In genomic region chr19:41352279-41352608, GRCh38 we compare ENCODE assay signal across 8 cellular contexts. TPM values are rescaled to one million over a fixed set of nuclear protein-coding genes. Genes with fewer than 3 reads are reported as not detected.
A peak's percentile ranks its signal among the peaks of the same experiment; 100 is the strongest.
DNase-seq lines count a peak whose midpoint lies in the region; ATAC-seq and TF ChIP-seq lines count a peak whose summit lies in the region.
"Had no signal": no experiment of that assay in that cellular context is flagged by ENCODE, and none has a peak within 500 bp of the region (broad histone marks: within the 10 kb centered on the region; RNA-seq: fewer than 3 reads in every experiment).

No MANE protein-coding gene starts in this region.

- H3K4me1 Mint-ChIP-seq in stimulated activated naive CD8-positive, alpha-beta T cell treated with anti-CD3 and anti-CD28 coated beads, Interleukin-15, amount 100 ng/mL, for 72 hours: peaks cover 68% of the 10 kb centered on the region

- no peaks in the 10 kb centered on the region for H3K27me3 ChIP-seq in HL-60 (ENCODE audit: insufficient read depth, poor library complexity, severe bottlenecking)
- peaks cover 55% of the 10 kb centered on the region for H3K27me3 ChIP-seq in iPS-20b (ENCODE audit: insufficient read depth, low read length)

- H3K36me3 Mint-ChIP-seq in activated naive CD4-positive, alpha-beta T cell treated with anti-CD3 and anti-CD28 coated beads, Interleukin-2, amount 50 U/mL, for 72 hours: peaks cover 26 to 55% of the 10 kb centered on the region in 2 donors

- ATAC-seq in activated naive CD4-positive, alpha-beta T cell treated with anti-CD3 and anti-CD28 coated beads, Interleukin-2, amount 50 U/mL, for 72 hours: no peak
- no peak for ATAC-seq in stimulated activated naive CD8-positive, alpha-beta T cell treated with anti-CD3 and anti-CD28 coated beads, Interleukin-15, amount 100 ng/mL, for 72 hours
- ATAC-seq in GM18861 (IDR thresholded peaks at IDR 0.05; ENCODE audit: unreplicated experiment): no peak
- no peak for ATAC-seq in GM19035 (IDR thresholded peaks at IDR 0.05; ENCODE audit: unreplicated experiment)

- H3K9ac ChIP-seq in iPS-20b (ENCODE audit: low read depth, low read length): no peak overlapping the region

- TF ChIP-seq CTCF in HL-60 (IDR thresholded peaks at IDR 0.05; ENCODE audit: insufficient read depth, low read length): no peak

- H3K4me1 ChIP-seq in iPS-20b (ENCODE audit: insufficient read depth, low read length): peaks cover 4% of the 10 kb centered on the region; the same call in 1 of the 2 replicates

- H3K36me3 ChIP-seq in iPS-20b (ENCODE audit: insufficient read depth, low read depth, low read length): no peaks in the 10 kb centered on the region

- no peaks in the 10 kb centered on the region for H3K9me3 ChIP-seq in iPS-20b (ENCODE audit: insufficient read depth, low read depth, low read length)

- no peak for DNase-seq in HL-60 (ENCODE audit: low read depth in 1 of 2, low spot score in 1 of 2)
- DNase-seq in activated naive CD4-positive, alpha-beta T cell treated with anti-CD3 and anti-CD28 coated beads, Interleukin-2, amount 50 U/mL, for 72 hours (ENCODE audit: low spot score in 2 of 2): no peak
- no peak for DNase-seq in stimulated activated naive CD8-positive, alpha-beta T cell treated with anti-CD3 and anti-CD28 coated beads, Interleukin-15, amount 100 ng/mL, for 72 hours
- DNase-seq in NCI-H526 (lab: John Stamatoyannopoulos, UW): no peak

- H3K9me3 Mint-ChIP-seq in activated naive CD4-positive, alpha-beta T cell treated with anti-CD3 and anti-CD28 coated beads, Interleukin-2, amount 50 U/mL, for 72 hours: no peaks in the 10 kb centered on the region
- peaks cover 0 to 14% of the 10 kb centered on the region in 2 donors for H3K9me3 Mint-ChIP-seq in stimulated activated naive CD8-positive, alpha-beta T cell treated with anti-CD3 and anti-CD28 coated beads, Interleukin-15, amount 100 ng/mL, for 72 hours

- peak overlapping the region; percentile 93 to 98 for H3K27ac Mint-ChIP-seq in activated naive CD4-positive, alpha-beta T cell treated with anti-CD3 and anti-CD28 coated beads, Interleukin-2, amount 50 U/mL, for 72 hours
- H3K27ac Mint-ChIP-seq in stimulated activated naive CD8-positive, alpha-beta T cell treated with anti-CD3 and anti-CD28 coated beads, Interleukin-15, amount 100 ng/mL, for 72 hours: peak overlapping the region; percentile 95 to 98

- H3K27me3 Mint-ChIP-seq in stimulated activated naive CD8-positive, alpha-beta T cell treated with anti-CD3 and anti-CD28 coated beads, Interleukin-15, amount 100 ng/mL, for 72 hours: no peaks in the 10 kb centered on the region

- H3K4me3 Mint-ChIP-seq in stimulated activated naive CD8-positive, alpha-beta T cell treated with anti-CD3 and anti-CD28 coated beads, Interleukin-15, amount 100 ng/mL, for 72 hours: peak overlapping the region; percentile 96 to 100

- peak overlapping the region; percentile 91 for H3K4me3 ChIP-seq in HL-60 (replicated peaks; ENCODE audit: insufficient read depth, low read length)
- H3K4me3 ChIP-seq in iPS-20b (ENCODE audit: low read length): peak overlapping the region; percentile 72

- H3K27ac ChIP-seq in HL-60 (replicated peaks) (peak overlapping the region; percentile 77), iPS-20b (ENCODE audit: low read length) (no peak overlapping the region)
- H3K27ac ChIP-seq: VCaP had no signal

RNA-seq across cellular contexts. Expression of gene TGFB1, which starts 1.5 kb away (rescaled TPM):
- total RNA-seq in activated naive CD4-positive, alpha-beta T cell treated with anti-CD3 and anti-CD28 coated beads, Interleukin-2, amount 50 U/mL, for 72 hours: 100 to 1,000 TPM in 1 of 2 donors, 10 to 100 TPM in 1; 73.4 to 126 TPM

RNA-seq across cellular contexts. Expression of gene B9D2, which starts 11.7 kb away (rescaled TPM):
- 1 to 10 TPM; 4.7 to 7.8 TPM for total RNA-seq in activated naive CD4-positive, alpha-beta T cell treated with anti-CD3 and anti-CD28 coated beads, Interleukin-2, amount 50 U/mL, for 72 hours

RNA-seq across cellular contexts. Expression of gene TMEM91, which starts 24.1 kb away (rescaled TPM):
- 10 to 100 TPM in 1 of 2 donors, 1 to 10 TPM in 1; 8.2 to 11.0 TPM for total RNA-seq in activated naive CD4-positive, alpha-beta T cell treated with anti-CD3 and anti-CD28 coated beads, Interleukin-2, amount 50 U/mL, for 72 hours

RNA-seq across cellular contexts. Expression of gene CCDC97, which starts 42.3 kb away (rescaled TPM):
- 10 to 100 TPM; 24.7 to 43.1 TPM for total RNA-seq in activated naive CD4-positive, alpha-beta T cell treated with anti-CD3 and anti-CD28 coated beads, Interleukin-2, amount 50 U/mL, for 72 hours

RNA-seq across cellular contexts. Expression of gene EXOSC5, which starts 44.9 kb away (rescaled TPM):
- 10 to 100 TPM; 44.7 to 61.1 TPM for total RNA-seq in activated naive CD4-positive, alpha-beta T cell treated with anti-CD3 and anti-CD28 coated beads, Interleukin-2, amount 50 U/mL, for 72 hours
